ENCODE assay signal across 8 cellular contexts in genomic region chr2:208254118-208254870, GRCh38. TPM values are rescaled to one million over a fixed set of nuclear protein-coding genes. Genes with fewer than 3 reads are reported as not detected.
DNase-seq lines count a peak whose midpoint lies in the region; ATAC-seq, FAIRE-seq and TF ChIP-seq lines count a peak whose summit lies in the region.

No MANE protein-coding gene starts in this region.

- H3K36me3 Mint-ChIP-seq in natural killer cell, result peaks cover 12% of the 10 kb centered on the region
- H3K36me3 Mint-ChIP-seq in stimulated activated naive B cell treated with anti-CD40 and anti-IgM and Interleukin-4, amounts not matched to agents 10 μg/mL and 1 μg/mL and 100 μg/mL, for 72 hours, result peaks cover 15 to 22% of the 10 kb centered on the region in 2 donors

- peak; percentile 68 for ATAC-seq in GM21390 (IDR thresholded peaks at IDR 0.05; ENCODE audit: unreplicated experiment)
- peak; percentile 71 to 83 (median 72) for ATAC-seq in natural killer cell
- peak; percentile 77 to 80 for ATAC-seq in stimulated activated naive B cell treated with anti-CD40 and anti-IgM and Interleukin-4, amounts not matched to agents 10 μg/mL and 1 μg/mL and 100 μg/mL, for 72 hours (replicated peaks)

- H3K4me3 Mint-ChIP-seq in natural killer cell, result peak overlapping the region; percentile 98
- H3K4me3 Mint-ChIP-seq in stimulated activated naive B cell treated with anti-CD40 and anti-IgM and Interleukin-4, amounts not matched to agents 10 μg/mL and 1 μg/mL and 100 μg/mL, for 72 hours, result peak overlapping the region; percentile 96 to 100

- intact Hi-C loops in natural killer cell (cut with micrococcal nuclease), result loop anchor here (1.0 kb wide), 2 partner anchors 12 to 79 kb away; partner anchors contain the start of gene PIKFYVE

- DNase-seq in DMS 273 treated with DMSO at 0.1 percent for 48 hours (lab: John Stamatoyannopoulos, UW) (peak; percentile 44), HTR-8/SVneo (ENCODE audit: insufficient read length, low spot score) (peak; percentile 84), OCI-M2 (lab: John Stamatoyannopoulos, UW; ENCODE audit: unreplicated experiment) (peak; percentile 41), activated T-helper 1 cell treated with Interleukin-2 at 50 U/mL for 16 hours (ENCODE audit: low read depth) (peak; percentile 73), fibroblast of gingiva (ENCODE audit: low read depth) (peak; percentile 74), natural killer cell (peak; percentile 74)
- peak; percentile 76 for DNase-seq in stimulated activated naive B cell treated with anti-CD40 and anti-IgM and Interleukin-4, amounts not matched to agents 10 μg/mL and 1 μg/mL and 100 μg/mL, for 72 hours

- peak overlapping the region; percentile 66 to 86 for H3K27ac Mint-ChIP-seq in natural killer cell
- H3K27ac Mint-ChIP-seq in stimulated activated naive B cell treated with anti-CD40 and anti-IgM and Interleukin-4, amounts not matched to agents 10 μg/mL and 1 μg/mL and 100 μg/mL, for 72 hours, result peak overlapping the region; percentile 87

- peak; percentile 36 for FAIRE-seq in HTR-8/SVneo (lab: Jason Lieb, UNC)

- peaks cover under 1 to 2% of the 10 kb centered on the region in 2 donors for H3K27me3 Mint-ChIP-seq in natural killer cell (ENCODE audit: low read depth in 2 of 2)
- H3K27me3 Mint-ChIP-seq in stimulated activated naive B cell treated with anti-CD40 and anti-IgM and Interleukin-4, amounts not matched to agents 10 μg/mL and 1 μg/mL and 100 μg/mL, for 72 hours, result no peaks in the 10 kb centered on the region

- no peaks in the 10 kb centered on the region for H3K9me3 Mint-ChIP-seq in natural killer cell
- H3K9me3 Mint-ChIP-seq in stimulated activated naive B cell treated with anti-CD40 and anti-IgM and Interleukin-4, amounts not matched to agents 10 μg/mL and 1 μg/mL and 100 μg/mL, for 72 hours, result no peaks in the 10 kb centered on the region

- TF ChIP-seq CTCF in natural killer cell (IDR thresholded peaks at IDR 0.05), result peak; percentile 70

- peaks cover 30 to 32% of the 10 kb centered on the region in 2 donors for H3K4me1 Mint-ChIP-seq in natural killer cell
- H3K4me1 Mint-ChIP-seq in stimulated activated naive B cell treated with anti-CD40 and anti-IgM and Interleukin-4, amounts not matched to agents 10 μg/mL and 1 μg/mL and 100 μg/mL, for 72 hours, result peaks cover 15 to 50% of the 10 kb centered on the region in 2 donors

RNA-seq across cellular contexts. Expression of gene IDH1, which starts 0.6 kb away (rescaled TPM):
- total RNA-seq in natural killer cell, result 10 to 100 TPM in 2 of 3 donors, 1 to 10 TPM in 1; 6.8 to 15.2 (median 12.2) TPM

RNA-seq across cellular contexts. Expression of gene PIKFYVE, which starts 11.8 kb away (rescaled TPM):
- total RNA-seq in natural killer cell, result 10 to 100 TPM; 38.9 to 48.7 (median 39.2) TPM

Comparison
In these comparisons a context has a peak if more than half of its experiments do, and no peak if none do; other contexts are left out.
1. Peak in every context shown above with its lines: DNase-seq and ATAC-seq.